Comparison of ENCODE assay signal across 8 cellular contexts in the genomic region with DNA sequence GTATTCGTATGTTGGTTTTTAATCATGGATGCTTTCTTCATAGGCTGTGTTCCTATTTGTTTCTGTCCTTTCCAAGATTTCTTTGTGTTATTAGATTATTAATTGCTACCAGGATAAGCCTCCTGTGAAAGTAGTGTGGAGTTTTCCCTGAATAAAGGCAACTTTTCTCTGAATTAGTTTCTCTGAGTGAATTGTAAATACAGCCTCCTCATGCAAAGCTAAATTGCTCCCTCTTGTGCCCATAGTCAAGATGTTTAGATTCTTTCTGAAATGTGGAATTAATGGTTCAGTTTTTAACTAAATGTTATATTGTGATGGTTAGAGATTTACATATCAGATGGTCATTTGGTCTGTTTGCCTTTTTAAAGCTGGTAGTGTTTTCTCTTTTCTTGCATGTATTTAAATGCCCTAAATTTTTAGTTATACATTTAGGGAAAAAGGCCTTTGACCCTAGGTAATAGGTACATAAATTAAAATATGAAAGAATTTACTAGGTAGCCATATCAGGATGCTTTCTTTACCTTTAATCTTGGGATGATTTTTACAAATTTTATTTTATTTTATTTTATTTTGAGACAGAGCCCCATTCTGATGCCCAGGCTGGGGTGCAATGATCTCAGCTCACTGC. TPM values are rescaled to one million over a fixed set of nuclear protein-coding genes. Genes with fewer than 3 reads are reported as not detected.
DNase-seq lines count a peak whose midpoint lies in the region; ATAC-seq, FAIRE-seq and TF ChIP-seq lines count a peak whose summit lies in the region.

No MANE protein-coding gene starts in this region.

- peak; percentile 69 to 84 for TF ChIP-seq RAD21 in K562 (CRISPR knock-in tag; conservative IDR thresholded peaks at IDR 0.05 in 1 of 2, IDR thresholded peaks at IDR 0.05 in 1 of 2)

- CTCF ChIA-PET in K562 (lab: Yijun Ruan, JAX; ENCODE audit: low intra/inter-chr PET ratio) = interaction anchor here (0.7 to 1.5 kb wide), 5 partner anchors 48 to 237 kb away, joined by 3 to 12 read pairs (median 6); no protein-coding TSS in a partner anchor

- FAIRE-seq in H54 (lab: Jason Lieb, UNC) = peak; percentile 75
- FAIRE-seq in K562 (lab: Jason Lieb, UNC) = peak; percentile 78

- DNase-seq in Caki2 (ENCODE audit: low read depth) (peak; percentile 15), H54 (ENCODE audit: insufficient read length, low spot score) (no peak), NCI-H446 (lab: John Stamatoyannopoulos, UW) (peak; percentile 23 to 66), K562 (ENCODE audit: extremely low read depth in 1 of 4, low spot score in 3 of 4) (peak; percentile 23 to 69 (median 29)), kidney glomerular epithelial cell (lab: John Stamatoyannopoulos, UW) (peak; percentile 46)
- DNase-seq in activated CD4-positive, CD25-positive, alpha-beta regulatory T cell (lab: John Stamatoyannopoulos, UW) = no peak

- H3K9me1 ChIP-seq in K562 (ENCODE audit: control insufficient read depth, insufficient read depth, low read length) = no peaks in the 10 kb centered on the region

- no peaks in the 10 kb centered on the region for H3K27me3 ChIP-seq in K562 (ENCODE audit: control insufficient read depth in 2 of 2, insufficient read depth in 2 of 2, low read length in 2 of 2)

- H2AFZ ChIP-seq in K562 (ENCODE audit: low read depth, low read length) = no peak overlapping the region

- POLR2A ChIA-PET in K562 (lab: Yijun Ruan, JAX) = interaction anchor here (0.7 to 1.0 kb wide), 2 partner anchors 15 to 345 kb away, joined by 3 to 4 read pairs; no protein-coding TSS in a partner anchor

- TF ChIP-seq CTCF in K562 (IDR thresholded peaks at IDR 0.05 in 2 of 3, conservative IDR thresholded peaks at IDR 0.05 in 1 of 3; ENCODE audit: insufficient read depth in 2 of 3, low read depth in 1 of 3, low read length in 3 of 3) = peak; percentile 42 to 79 (median 59); a peak in 5 of 6 replicates

- H3K9ac ChIP-seq in K562 (ENCODE audit: insufficient read depth in 1 of 2, low read depth in 2 of 2, low read length in 2 of 2) = no peak overlapping the region

- no peak overlapping the region for H3K4me2 ChIP-seq in K562 (ENCODE audit: insufficient read depth, low read length)

- H3K9me3 ChIP-seq in K562 (replicated peaks; ENCODE audit: control insufficient read depth, insufficient read depth, low read depth, low read length) = no peaks in the 10 kb centered on the region

- no TSS peak for BruUV-seq in K562 (replicated peaks; lab: Mats Ljungman, UMichigan)

- 100% methylated on average over 1 of the region's 1 CpG for WGBS in K562 (ENCODE audit: insufficient coverage, low coverage, missing lambda C conversion rate)

- no peaks in the 10 kb centered on the region for H4K20me1 ChIP-seq in K562 (replicated peaks; ENCODE audit: control insufficient read depth, insufficient read depth, low read length)

- TF ChIP-seq POLR2A in H54 (IDR thresholded peaks at IDR 0.05; ENCODE audit: low read depth, low read length) (no peak), K562 (conservative IDR thresholded peaks at IDR 0.05) (no peak)

- no peak for TF ChIP-seq EP300 in K562 (IDR thresholded peaks at IDR 0.05; ENCODE audit: low read length)

- no peak overlapping the region for H3K27ac ChIP-seq in K562 (ENCODE audit: extremely low read depth, low read depth, low read length)

- intact Hi-C loops in K562 (cut with micrococcal nuclease) = loop anchor here (1.0 to 2.0 kb wide), 3 partner anchors 87 to 237 kb away; no protein-coding TSS in a partner anchor

- H3K36me3 ChIP-seq in K562 (ENCODE audit: control insufficient read depth, insufficient read depth, low read length) = peaks cover 20% of the 10 kb centered on the region; the same call in 2 of the 3 replicates

- H3K4me3 ChIP-seq in K562 = no peak overlapping the region

- no peaks in the 10 kb centered on the region for H3K79me2 ChIP-seq in K562 (ENCODE audit: control insufficient read depth, insufficient read depth, low read length)

- in situ Hi-C loops in Caki2 (cut with HindIII; ENCODE audit: low pct_unique_long_range_greater_than_20kb, low sequenced_read_pairs) (no loop called here), K562 (cut with MboI) (no loop called here)

- ATAC-seq in K562 (peak; percentile 61), HG02981 (IDR thresholded peaks at IDR 0.05; ENCODE audit: unreplicated experiment) (no peak), HG03457 (IDR thresholded peaks at IDR 0.05; ENCODE audit: unreplicated experiment) (no peak)

- peaks cover 0 to 12% of the 10 kb centered on the region in 2 experiments; a peak in 2 of 5 replicates for H3K4me1 ChIP-seq in K562 (replicated peaks in 1 of 2; ENCODE audit: control insufficient read depth in 2 of 2, insufficient read depth in 2 of 2, low read length in 2 of 2)

TF ChIP-seq in K562, 482 proteins besides CTCF, POLR2A, EP300 and RAD21 (continues in another document):
- TF ChIP-seq GATA2 (CRISPR knock-in tag; IDR thresholded peaks at IDR 0.05) = no peak

RNA-seq across cellular contexts. Expression of a gene that starts 8.9 kb away (rescaled TPM):
- 15.2 and 43.6 TPM in 2 replicates for total RNA-seq in Caki2 (2014; rRNA removed; shearing (Covaris generic); ENCODE audit: low replicate concordance)
- total RNA-seq in K562 (2011; cell fraction: chromatin; rRNA removed; ENCODE audit: low replicate concordance) = 34.4 and 111 TPM in 2 replicates
- total RNA-seq in K562 (2011; cell fraction: nucleolus; rRNA removed) = 13.7 and 18.6 TPM in 2 replicates
- total RNA-seq in K562 (2011; cell fraction: nucleoplasm; rRNA removed) = 27.3 and 35.5 TPM in 2 replicates
- 8.5 and 11.1 TPM in 2 replicates for total RNA-seq in K562 (2014; rRNA removed)
- 15.2 and 18.3 TPM in 2 replicates for total RNA-seq in K562 (2014; rRNA removed; fragmentation: Illumina TruSeq; extraction: Trizol)
- total RNA-seq in K562 (2015; rRNA removed; fragmentation: Illumina TruSeq; extraction: Trizol) = 10.8 TPM in 2 replicates
- 11.5 and 13.4 TPM in 2 replicates for total RNA-seq in K562 (2021)
- polyA plus RNA-seq in K562 (2011; rRNA removed) = 12.4 and 15.7 TPM in 2 replicates
- 5.2 and 7.2 TPM in 2 replicates for polyA plus RNA-seq in K562 (2011; cell fraction: cytosol; rRNA removed)
- 9.1 and 10.9 TPM in 2 replicates for polyA plus RNA-seq in K562 (2011; cell fraction: nucleus; rRNA removed)
- polyA plus RNA-seq in K562 (2012) = 6.7 and 9.1 TPM in 2 replicates
- polyA plus RNA-seq in K562 (2014; fragmentation: Illumina TruSeq; extraction: Trizol) = 8.2 and 9.9 TPM in 2 replicates
- 1 to 10 TPM; 5.1 to 6.5 TPM for polyA plus RNA-seq in K562 (2014; fragmentation: Nextera tagmentation; extraction: Ambion mirVana)
- 7.2 and 8.4 TPM in 2 replicates for polyA plus RNA-seq in K562 (2014; rRNA removed)
- polyA minus RNA-seq in K562 (2011; rRNA and poly(A)+ RNA removed) = 48.2 and 55.6 TPM in 2 replicates
- polyA minus RNA-seq in K562 (2011; cell fraction: cytosol; rRNA and poly(A)+ RNA removed) = 12.2 and 18.2 TPM in 2 replicates
- polyA minus RNA-seq in K562 (2011; cell fraction: nucleus; rRNA and poly(A)+ RNA removed) = 12.1 and 26.7 TPM in 2 replicates

RNA-seq across cellular contexts. Expression of a gene that starts 9.4 kb away (rescaled TPM):
- 68.6 and 69.9 TPM in 2 replicates for total RNA-seq in Caki2 (2014; rRNA removed; shearing (Covaris generic); ENCODE audit: low replicate concordance)
- 6.2 and 22.8 TPM in 2 replicates for total RNA-seq in K562 (2011; cell fraction: chromatin; rRNA removed; ENCODE audit: low replicate concordance)
- 6.2 and 7.0 TPM in 2 replicates for total RNA-seq in K562 (2011; cell fraction: nucleolus; rRNA removed)
- 11.0 and 14.5 TPM in 2 replicates for total RNA-seq in K562 (2011; cell fraction: nucleoplasm; rRNA removed)
- 14.1 and 14.9 TPM in 2 replicates for total RNA-seq in K562 (2014; rRNA removed)
- 19.5 and 22.8 TPM in 2 replicates for total RNA-seq in K562 (2014; rRNA removed; fragmentation: Illumina TruSeq; extraction: Trizol)
- total RNA-seq in K562 (2015; rRNA removed; fragmentation: Illumina TruSeq; extraction: Trizol) = 16.5 and 17.8 TPM in 2 replicates
- total RNA-seq in K562 (2021) = 14.9 and 15.4 TPM in 2 replicates
- 12.3 and 16.2 TPM in 2 replicates for polyA plus RNA-seq in K562 (2011; rRNA removed)
- 3.1 and 5.1 TPM in 2 replicates for polyA plus RNA-seq in K562 (2011; cell fraction: cytosol; rRNA removed)
- polyA plus RNA-seq in K562 (2011; cell fraction: nucleus; rRNA removed) = 2.5 and 2.8 TPM in 2 replicates
- polyA plus RNA-seq in K562 (2012) = 12.4 and 14.4 TPM in 2 replicates
- 12.6 and 15.3 TPM in 2 replicates for polyA plus RNA-seq in K562 (2014; fragmentation: Illumina TruSeq; extraction: Trizol)
- 1 to 10 TPM; 3.3 to 4.9 TPM for polyA plus RNA-seq in K562 (2014; fragmentation: Nextera tagmentation; extraction: Ambion mirVana)
- polyA plus RNA-seq in K562 (2014; rRNA removed) = 14.9 and 15.8 TPM in 2 replicates
- 9.7 and 10.4 TPM in 2 replicates for polyA minus RNA-seq in K562 (2011; rRNA and poly(A)+ RNA removed)
- 4.7 and 4.8 TPM in 2 replicates for polyA minus RNA-seq in K562 (2011; cell fraction: cytosol; rRNA and poly(A)+ RNA removed)
- polyA minus RNA-seq in K562 (2011; cell fraction: nucleus; rRNA and poly(A)+ RNA removed) = 2.7 and 3.8 TPM in 2 replicates

Comparison
In these comparisons a context has a peak if more than half of its experiments do, and no peak if none do; other contexts are left out.
1. DNase-seq: peak in Caki2 (single experiment), NCI-H446 (2 of 2), K562 (4 of 4) and kidney glomerular epithelial cell (single experiment); none in H54 (single experiment) and activated CD4-positive, CD25-positive, alpha-beta regulatory T cell (0 of 4).